ENCODE assay signal across 8 cellular contexts in the genomic region with DNA sequence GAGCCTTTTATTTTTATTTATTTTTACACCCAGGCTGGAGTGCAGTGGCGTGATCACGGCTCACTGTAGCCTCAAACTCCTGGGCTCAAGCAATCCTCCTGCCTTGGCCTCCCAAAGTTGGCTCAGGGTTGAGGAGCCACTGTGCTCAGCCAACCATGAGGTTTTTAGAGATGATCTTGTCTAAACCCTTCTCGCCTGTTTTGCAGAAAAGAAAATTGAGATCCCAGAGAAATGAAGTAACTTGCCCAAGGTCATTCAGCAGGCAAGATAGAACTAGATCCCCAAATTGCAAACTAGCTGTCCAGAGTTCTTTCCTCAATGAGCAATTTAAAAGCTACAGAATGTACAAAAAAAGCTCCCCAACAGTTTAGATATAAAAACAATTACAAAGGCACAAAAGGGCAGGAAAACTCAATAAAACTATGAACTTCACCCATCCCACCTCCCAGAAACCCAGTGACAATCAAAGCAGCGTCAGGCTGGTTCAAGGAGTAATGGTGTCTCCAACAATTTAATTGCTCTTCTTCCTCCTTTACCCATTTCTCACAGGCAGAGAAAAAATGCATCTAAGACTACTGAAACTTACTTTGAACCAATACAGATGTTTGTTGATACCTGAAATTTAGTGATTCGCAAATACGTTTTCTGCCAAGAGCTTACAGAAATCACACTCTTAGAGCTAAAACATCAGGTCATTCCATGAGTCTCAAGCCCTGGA. TPM values are rescaled to one million over a fixed set of nuclear protein-coding genes. Genes with fewer than 3 reads are reported as not detected.
DNase-seq lines count a peak whose midpoint lies in the region; ATAC-seq and TF ChIP-seq lines count a peak whose summit lies in the region.

No MANE protein-coding gene starts in this region.

- ATAC-seq in stimulated activated naive CD8-positive, alpha-beta T cell treated with anti-CD3 and anti-CD28 coated beads, Interleukin-15, Interleukin-2, amounts not matched to agents 100 U/mL and 50 U/mL, for 24 hours: no peak
- ATAC-seq in mucosa of descending colon: peak; percentile 54
- ATAC-seq in aorta (ENCODE audit: low FRiP score): no peak

- H3K9me3 Mint-ChIP-seq in stimulated activated naive CD8-positive, alpha-beta T cell treated with anti-CD3 and anti-CD28 coated beads, Interleukin-15, Interleukin-2, amounts not matched to agents 100 ng/mL and 50 ng/mL, for 24 hours: no peaks in the 10 kb centered on the region
- no peaks in the 10 kb centered on the region for H3K9me3 Mint-ChIP-seq in dendritic cell treated with granulocyte-macrophage colony-stimulating factor and Interleukin-4, amounts not matched to agents 40 ng/mL and 50 ng/mL, for 4 days

- H3K27me3 ChIP-seq in aorta (ENCODE audit: control insufficient read depth in 1 of 2, insufficient read depth in 2 of 2, low read length in 1 of 2): no peaks in the 10 kb centered on the region

- peak overlapping the region; percentile 84 to 98 for H3K27ac ChIP-seq in aorta (ENCODE audit: low read depth in 1 of 2, low read length in 2 of 2)

- peaks cover 5% of the 10 kb centered on the region for H3K36me3 Mint-ChIP-seq in stimulated activated naive CD8-positive, alpha-beta T cell treated with anti-CD3 and anti-CD28 coated beads, Interleukin-15, Interleukin-2, amounts not matched to agents 100 ng/mL and 50 ng/mL, for 24 hours (ENCODE audit: low read depth)
- H3K36me3 Mint-ChIP-seq in dendritic cell treated with granulocyte-macrophage colony-stimulating factor and Interleukin-4, amounts not matched to agents 40 ng/mL and 50 ng/mL, for 4 days (ENCODE audit: low read depth): peaks cover 6% of the 10 kb centered on the region

- H3K4me3 Mint-ChIP-seq in stimulated activated naive CD8-positive, alpha-beta T cell treated with anti-CD3 and anti-CD28 coated beads, Interleukin-15, Interleukin-2, amounts not matched to agents 100 ng/mL and 50 ng/mL, for 24 hours: peak overlapping the region; percentile 98
- peak overlapping the region; percentile 98 for H3K4me3 Mint-ChIP-seq in dendritic cell treated with granulocyte-macrophage colony-stimulating factor and Interleukin-4, amounts not matched to agents 40 ng/mL and 50 ng/mL, for 4 days

- H3K9me3 ChIP-seq in mucosa of descending colon: no peaks in the 10 kb centered on the region
- no peaks in the 10 kb centered on the region for H3K9me3 ChIP-seq in aorta (ENCODE audit: control insufficient read depth, low read length)

- H3K27ac Mint-ChIP-seq in stimulated activated naive CD8-positive, alpha-beta T cell treated with anti-CD3 and anti-CD28 coated beads, Interleukin-15, Interleukin-2, amounts not matched to agents 100 ng/mL and 50 ng/mL, for 24 hours: peak overlapping the region; percentile 98
- H3K27ac Mint-ChIP-seq in dendritic cell treated with granulocyte-macrophage colony-stimulating factor and Interleukin-4, amounts not matched to agents 40 ng/mL and 50 ng/mL, for 4 days: peak overlapping the region; percentile 96

- 4 to 5% methylated on average over 6 of the region's 6 CpGs for WGBS in aorta, 2 donors

- H3K36me3 ChIP-seq in mucosa of descending colon (ENCODE audit: low read depth) (no peaks in the 10 kb centered on the region), aorta (ENCODE audit: control insufficient read depth in 1 of 2, insufficient read depth in 2 of 2, low read length in 1 of 2) (no peaks in the 10 kb centered on the region)

- TF ChIP-seq CTCF in mucosa of descending colon (IDR thresholded peaks at IDR 0.05): no peak

- peaks cover 27% of the 10 kb centered on the region for H3K4me1 Mint-ChIP-seq in stimulated activated naive CD8-positive, alpha-beta T cell treated with anti-CD3 and anti-CD28 coated beads, Interleukin-15, Interleukin-2, amounts not matched to agents 100 ng/mL and 50 ng/mL, for 24 hours (ENCODE audit: low read depth)
- H3K4me1 Mint-ChIP-seq in dendritic cell treated with granulocyte-macrophage colony-stimulating factor and Interleukin-4, amounts not matched to agents 40 ng/mL and 50 ng/mL, for 4 days (ENCODE audit: low read depth): peaks cover 34% of the 10 kb centered on the region

- intact Hi-C loops in dendritic cell treated with granulocyte-macrophage colony-stimulating factor and Interleukin-4, amounts not matched to agents 40 ng/mL and 50 ng/mL, for 4 days (cut with micrococcal nuclease): loop anchor here (5.0 kb wide), 1 partner anchor 44 kb away; no protein-coding TSS in a partner anchor
- intact Hi-C loops in mucosa of descending colon (cut with DNase I, micrococcal nuclease): loop anchor here in 1 of 2 donors (5.0 kb wide), 1 partner anchor 104 kb away; no protein-coding TSS in a partner anchor
- intact Hi-C loops in aorta (cut with DNase I): loop anchor here (1.0 to 5.0 kb wide), 4 partner anchors 44 to 104 kb away; no protein-coding TSS in a partner anchor

- H3K27me3 Mint-ChIP-seq in stimulated activated naive CD8-positive, alpha-beta T cell treated with anti-CD3 and anti-CD28 coated beads, Interleukin-15, Interleukin-2, amounts not matched to agents 100 ng/mL and 50 ng/mL, for 24 hours: peaks cover 29% of the 10 kb centered on the region
- no peaks in the 10 kb centered on the region for H3K27me3 Mint-ChIP-seq in dendritic cell treated with granulocyte-macrophage colony-stimulating factor and Interleukin-4, amounts not matched to agents 40 ng/mL and 50 ng/mL, for 4 days

- H3K4me1 ChIP-seq in mucosa of descending colon (ENCODE audit: low read depth): peaks cover 6% of the 10 kb centered on the region
- peaks cover 0 to 4% of the 10 kb centered on the region in 2 donors for H3K4me1 ChIP-seq in aorta (ENCODE audit: control insufficient read depth in 1 of 2, insufficient read depth in 2 of 2, low read length in 2 of 2)

- no peak overlapping the region for H3K4me3 ChIP-seq in mucosa of descending colon
- H3K4me3 ChIP-seq in aorta (ENCODE audit: low read length in 2 of 2): peak overlapping the region; percentile 87 to 99

- no peak for DNase-seq in stimulated activated naive CD8-positive, alpha-beta T cell treated with anti-CD3 and anti-CD28 coated beads, Interleukin-15, Interleukin-2, amounts not matched to agents 100 U/mL and 50 U/mL, for 24 hours
- DNase-seq in mucosa of descending colon (no peak), aorta (no peak), NCI-H2171 treated with DMSO at 0.1 percent for 48 hours (lab: John Stamatoyannopoulos, UW) (no peak), NCI-H510A (lab: John Stamatoyannopoulos, UW) (no peak)
- no peak for DNase-seq in activated CD4-positive, alpha-beta T cell treated with anti-CD3 and anti-CD28 coated beads for 48 hours

RNA-seq across cellular contexts. Expression of a gene that starts 0.8 kb away (rescaled TPM):
- total RNA-seq in mucosa of descending colon: 10 to 100 TPM; 55.0 to 90.7 (median 85.5) TPM
- 100 to 1,000 TPM; 226 to 242 TPM for total RNA-seq in aorta
- polyA plus RNA-seq in aorta: 10 to 100 TPM; 13.4 to 26.4 TPM

RNA-seq across cellular contexts. Expression of a gene that starts 15.0 kb away (rescaled TPM):
- total RNA-seq in mucosa of descending colon (10 to 100 TPM in 1 of 3 donors, 1 to 10 TPM in 2; 1.3 to 11.7 (median 2.4) TPM), aorta (1 to 10 TPM in 1 of 2 donors, under 1 TPM in 1; 0.55 to 1.4 TPM)
- 1 to 10 TPM in 1 of 2 donors, under 1 TPM in 1; 0.43 to 2.8 TPM for polyA plus RNA-seq in aorta
